10 cellular contexts compared by ENCODE assay signal in the genomic region with DNA sequence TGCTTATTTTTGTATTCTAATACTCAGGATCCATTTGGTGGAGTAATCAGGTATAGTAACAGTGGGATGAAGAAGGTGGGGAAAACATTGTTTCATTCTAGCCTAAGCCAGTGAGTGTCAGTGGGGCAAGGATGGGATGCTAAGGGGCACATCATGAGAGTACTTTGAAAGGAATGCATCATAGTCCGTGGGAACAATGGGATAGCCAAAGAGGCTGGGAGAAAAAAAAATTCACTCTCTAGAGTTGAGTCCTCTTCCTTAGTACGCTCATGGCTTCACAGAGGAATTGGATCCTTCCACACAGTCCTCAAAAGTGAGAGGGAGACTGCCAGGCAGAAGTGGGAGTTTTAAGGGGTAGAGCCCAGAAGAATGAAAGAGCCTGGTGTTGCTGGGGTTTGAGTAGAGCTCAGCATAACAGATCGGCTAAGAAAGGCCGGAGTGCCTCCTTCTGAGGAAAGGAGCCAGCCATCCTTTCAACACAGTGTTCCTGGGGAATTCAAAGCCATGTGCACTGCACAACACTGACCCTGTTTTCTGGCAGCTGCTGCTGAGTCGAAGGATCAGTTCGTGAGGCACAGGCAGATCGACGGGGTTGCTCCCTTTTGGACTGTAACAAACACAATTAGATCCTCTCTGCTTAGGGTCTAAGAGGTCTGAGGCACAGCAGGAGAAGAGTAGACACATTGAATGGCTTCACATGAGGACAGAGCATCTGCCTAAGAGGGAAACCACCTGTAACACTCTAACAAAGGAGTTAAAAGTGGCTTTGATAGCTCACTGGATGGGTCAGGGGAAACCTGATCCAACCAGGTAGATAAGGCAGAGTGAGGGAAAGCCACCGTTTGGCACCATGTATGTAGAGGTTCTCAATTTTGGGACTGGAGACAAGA.
DNase-seq lines count a peak whose midpoint lies in the region; ATAC-seq and TF ChIP-seq lines count a peak whose summit lies in the region.
"Had no signal": no experiment of that assay in that cellular context is flagged by ENCODE, and none has a peak within 500 bp of the region (broad histone marks: within the 10 kb centered on the region; RNA-seq: fewer than 3 reads in every experiment).

No MANE protein-coding gene starts in this region.

- H3K4me1 Mint-ChIP-seq in activated T-cell treated with anti-CD3 and anti-CD28 coated beads, Interleukin-2, amount 50 U/mL, for 24 hours (ENCODE audit: low read depth) = peaks cover 67% of the 10 kb centered on the region
- H3K4me1 Mint-ChIP-seq in activated B cell treated with CpG ODN at 0.5 μM for 24 hours = peaks cover 84% of the 10 kb centered on the region

- intact Hi-C loops in activated B cell treated with CpG ODN at 0.5 μM for 24 hours (cut with micrococcal nuclease) = loop anchor here (2.0 kb wide), 1 partner anchor 21 kb away; no protein-coding TSS in a partner anchor

- H3K4me1 ChIP-seq in subcutaneous abdominal adipose tissue (ENCODE audit: control insufficient read depth in 5 of 5, insufficient read depth in 5 of 5, low read length in 5 of 5) = peaks cover 0 to 36% (median 19%) of the 10 kb centered on the region in 5 donors

- H3K27me3 Mint-ChIP-seq in activated T-cell treated with anti-CD3 and anti-CD28 coated beads, Interleukin-2, amount 50 U/mL, for 24 hours = no peaks in the 10 kb centered on the region
- H3K27me3 Mint-ChIP-seq in activated B cell treated with CpG ODN at 0.5 μM for 24 hours = no peaks in the 10 kb centered on the region

- no peak overlapping the region for H3K4me3 Mint-ChIP-seq in activated T-cell treated with anti-CD3 and anti-CD28 coated beads, Interleukin-2, amount 50 U/mL, for 24 hours
- H3K4me3 Mint-ChIP-seq in activated B cell treated with CpG ODN at 0.5 μM for 24 hours = no peak overlapping the region

- CTCF ChIA-PET in activated B cell treated with CpG ODN at 0.5 μM for 24 hours (lab: Charles Lee) = interaction anchor here (1.1 kb wide), 1 partner anchor 9 kb away, joined by 3 read pairs; no protein-coding TSS in a partner anchor

- no peaks in the 10 kb centered on the region for H3K9me3 ChIP-seq in subcutaneous abdominal adipose tissue (ENCODE audit: control insufficient read depth in 5 of 5, low read length in 5 of 5)

- no peak for DNase-seq in activated T-cell treated with anti-CD3 and anti-CD28 coated beads, Interleukin-2, amount 50 U/mL, for 24 hours
- no peak for DNase-seq in activated T-cell treated with anti-CD3 and anti-CD28 coated beads for 4 hours
- no peak for DNase-seq in activated B cell treated with CpG ODN at 0.5 μM for 24 hours
- peak; percentile 23 to 34 for DNase-seq in hippocampal formation (lab: John Stamatoyannopoulos, UW)
- DNase-seq in T-helper 1 cell = no peak
- DNase-seq: activated gamma-delta T cell treated with Interleukin-2 at 50 U/mL for 16 hours, NCI-H526 treated with DMSO at 0.1 percent for 48 hours had no signal

- H3K9ac ChIP-seq in subcutaneous abdominal adipose tissue (ENCODE audit: low read length in 5 of 5) = peak overlapping the region in 2 of 5 donors; percentile 9 to 42

- H3K27ac Mint-ChIP-seq in activated T-cell treated with anti-CD3 and anti-CD28 coated beads, Interleukin-2, amount 50 U/mL, for 24 hours = peak overlapping the region; percentile 57
- peak overlapping the region; percentile 88 for H3K27ac Mint-ChIP-seq in activated B cell treated with CpG ODN at 0.5 μM for 24 hours

- H3K27ac ChIP-seq in subcutaneous abdominal adipose tissue (ENCODE audit: low read depth, low read length) = peak overlapping the region; percentile 69

- no peaks in the 10 kb centered on the region for H3K9me3 Mint-ChIP-seq in activated T-cell treated with anti-CD3 and anti-CD28 coated beads, Interleukin-2, amount 50 U/mL, for 24 hours
- no peaks in the 10 kb centered on the region for H3K9me3 Mint-ChIP-seq in activated B cell treated with CpG ODN at 0.5 μM for 24 hours

- no peak for TF ChIP-seq CTCF in activated B cell treated with CpG ODN at 0.5 μM for 24 hours (IDR thresholded peaks at IDR 0.05)

- POLR2A ChIA-PET in activated B cell treated with CpG ODN at 0.5 μM for 24 hours (lab: Charles Lee) = interaction anchor here (1.1 kb wide), 1 partner anchor 61 kb away, joined by 3 read pairs; a partner anchor contains a TSS

- peaks cover 87% of the 10 kb centered on the region for H3K36me3 Mint-ChIP-seq in activated T-cell treated with anti-CD3 and anti-CD28 coated beads, Interleukin-2, amount 50 U/mL, for 24 hours (ENCODE audit: low read depth)
- H3K36me3 Mint-ChIP-seq in activated B cell treated with CpG ODN at 0.5 μM for 24 hours (ENCODE audit: low read depth) = peaks cover 73% of the 10 kb centered on the region

- H3K4me3 ChIP-seq in subcutaneous abdominal adipose tissue (ENCODE audit: low read depth in 1 of 5, low read length in 5 of 5) = no peak overlapping the region

- no peaks in the 10 kb centered on the region for H3K27me3 ChIP-seq in subcutaneous abdominal adipose tissue (ENCODE audit: control insufficient read depth in 5 of 5, insufficient read depth in 4 of 5, low read length in 5 of 5)

- H3K36me3 ChIP-seq in subcutaneous abdominal adipose tissue (ENCODE audit: control insufficient read depth in 5 of 5, insufficient read depth in 5 of 5, low read length in 5 of 5) = peaks cover 10 to 46% (median 19%) of the 10 kb centered on the region in 5 donors

- ATAC-seq in activated B cell treated with CpG ODN at 0.5 μM for 24 hours (ENCODE audit: low read depth) (no peak), GM19455 (IDR thresholded peaks at IDR 0.05; ENCODE audit: unreplicated experiment) (no peak), GM19023 (IDR thresholded peaks at IDR 0.05; ENCODE audit: unreplicated experiment) (no peak)

Comparison
In these comparisons a context has a peak if more than half of its experiments do, and no peak if none do; other contexts are left out.
1. DNase-seq: peak in hippocampal formation (2 of 2); none in activated T-cell treated with anti-CD3 and anti-CD28 coated beads, Interleukin-2, amount 50 U/mL, for 24 hours (single experiment), activated T-cell treated with anti-CD3 and anti-CD28 coated beads for 4 hours (single experiment), activated B cell treated with CpG ODN at 0.5 μM for 24 hours (single experiment) and T-helper 1 cell (0 of 5).